Comparison of ENCODE assay signal across 14 cellular contexts in genomic region chr11:77634724-77635123, GRCh38. TPM values are rescaled to one million over a fixed set of nuclear protein-coding genes. Genes with fewer than 3 reads are reported as not detected.
DNase-seq lines count a peak whose midpoint lies in the region; ATAC-seq and TF ChIP-seq lines count a peak whose summit lies in the region.
"Had no signal": no experiment of that assay in that cellular context is flagged by ENCODE, and none has a peak within 500 bp of the region (broad histone marks: within the 10 kb centered on the region; RNA-seq: fewer than 3 reads in every experiment).

No MANE protein-coding gene starts in this region.

- H3K27ac ChIP-seq in CD4-positive, alpha-beta T cell (ENCODE audit: low read depth, low read length), result no peak overlapping the region
- no peak overlapping the region for H3K27ac ChIP-seq in sigmoid colon
- H3K27ac ChIP-seq: breast epithelium had no signal

- peaks cover 43% of the 10 kb centered on the region for H3K36me3 Mint-ChIP-seq in CD4-positive, alpha-beta T cell (ENCODE audit: low read depth)
- peaks cover 32% of the 10 kb centered on the region for H3K36me3 Mint-ChIP-seq in activated CD4-positive, alpha-beta memory T cell treated with anti-CD3 and anti-CD28 coated beads, Interleukin-2, amount 10 ng/mL, durations not matched to agents 7 days and 5 days (ENCODE audit: low read depth)
- no peaks in the 10 kb centered on the region for H3K36me3 Mint-ChIP-seq in natural killer cell

- no peaks in the 10 kb centered on the region for H3K9me3 ChIP-seq in CD4-positive, alpha-beta T cell (ENCODE audit: control insufficient read depth, low read length)
- H3K9me3 ChIP-seq in sigmoid colon, result no peaks in the 10 kb centered on the region
- H3K9me3 ChIP-seq: breast epithelium had no signal

- no peak overlapping the region for H3K4me3 ChIP-seq in sigmoid colon
- H3K4me3 ChIP-seq: breast epithelium had no signal

- peaks cover 67% of the 10 kb centered on the region for H3K4me1 Mint-ChIP-seq in CD4-positive, alpha-beta T cell (ENCODE audit: low read depth)
- peaks cover 58% of the 10 kb centered on the region for H3K4me1 Mint-ChIP-seq in activated CD4-positive, alpha-beta memory T cell treated with anti-CD3 and anti-CD28 coated beads, Interleukin-2, amount 10 ng/mL, durations not matched to agents 7 days and 5 days
- peaks cover 38 to 40% of the 10 kb centered on the region in 2 donors for H3K4me1 Mint-ChIP-seq in natural killer cell

- no peaks in the 10 kb centered on the region for H3K27me3 ChIP-seq in CD4-positive, alpha-beta T cell (ENCODE audit: control insufficient read depth, insufficient read depth, low read length)
- H3K27me3 ChIP-seq in sigmoid colon, result no peaks in the 10 kb centered on the region
- H3K27me3 ChIP-seq: breast epithelium had no signal

- no peaks in the 10 kb centered on the region for H3K36me3 ChIP-seq in sigmoid colon
- H3K36me3 ChIP-seq: breast epithelium had no signal

- TF ChIP-seq CTCF in CD4-positive, alpha-beta T cell (IDR thresholded peaks at IDR 0.05), result no peak
- TF ChIP-seq CTCF in natural killer cell (IDR thresholded peaks at IDR 0.05) (no peak), sigmoid colon (IDR thresholded peaks at IDR 0.05) (no peak)

- H3K4me1 ChIP-seq in sigmoid colon, result peaks cover 0 to 34% (median 21%) of the 10 kb centered on the region in 4 donors

- CTCF ChIA-PET in CD4-positive, alpha-beta T cell (lab: Charles Lee), result interaction anchor here (1.6 kb wide), 1 partner anchor 15 kb away, joined by 4 read pairs; no protein-coding TSS in a partner anchor
- CTCF ChIA-PET in activated CD4-positive, alpha-beta memory T cell treated with anti-CD3 and anti-CD28 coated beads, Interleukin-2, amount 10 ng/mL, durations not matched to agents 7 days and 5 days (lab: Charles Lee), result interaction anchor here (0.7 to 2.1 kb wide), 2 partner anchors 15 to 107 kb away, joined by 4 to 7 read pairs; no protein-coding TSS in a partner anchor

- TF ChIP-seq EP300 in sigmoid colon (IDR thresholded peaks at IDR 0.05), result no peak

- intact Hi-C loops in CD4-positive, alpha-beta T cell (cut with DNase I, micrococcal nuclease), result loop anchor here in 1 of 2 experiments (5.0 to 10.0 kb wide), 3 partner anchors 358 to 940 kb away; partner anchors contain the start of genes ACER3, INTS4 and NARS2
- intact Hi-C loops in natural killer cell (cut with micrococcal nuclease), result no loop called here
- intact Hi-C loops in sigmoid colon (cut with DNase I), result no loop called here

- no peak for ATAC-seq in CD4-positive, alpha-beta T cell (ENCODE audit: poor library complexity)
- no peak for ATAC-seq in natural killer cell
- ATAC-seq: T-helper 17 cell had no signal

- POLR2A ChIA-PET in CD4-positive, alpha-beta T cell (lab: Charles Lee), result interaction anchor here (0.6 kb wide), 1 partner anchor 21 kb away, joined by 3 read pairs; no protein-coding TSS in a partner anchor
- POLR2A ChIA-PET in activated CD4-positive, alpha-beta memory T cell treated with anti-CD3 and anti-CD28 coated beads, Interleukin-2, amount 10 ng/mL, durations not matched to agents 7 days and 5 days (lab: Charles Lee), result interaction anchor here (1.3 kb wide), 1 partner anchor 42 kb away, joined by 3 read pairs; no protein-coding TSS in a partner anchor

- DNase-seq in CD4-positive, alpha-beta T cell, result no peak
- DNase-seq in HUDEP-2 (lab: John Stamatoyannopoulos, UW; ENCODE audit: unreplicated experiment in 76 of 76), result peak in 42 of 76 experiments; percentile 7 to 65 (median 30)
- no peak for DNase-seq in activated CD4-positive, alpha-beta memory T cell treated with anti-CD3 and anti-CD28 coated beads, Interleukin-2, amount 10 ng/mL, durations not matched to agents 7 days and 5 days
- DNase-seq in natural killer cell, result no peak
- no peak for DNase-seq in sigmoid colon
- no peak for DNase-seq in COLO668 (lab: John Stamatoyannopoulos, UW; ENCODE audit: unreplicated experiment)
- no peak for DNase-seq in globus pallidus (ENCODE audit: low spot score)
- DNase-seq: DMS 273 treated with DMSO at 0.1 percent for 48 hours, head of caudate nucleus, MM.1S, NCI-H226, OCI-M1, T-helper 17 cell had no signal

- peak overlapping the region; percentile 85 for H3K27ac Mint-ChIP-seq in CD4-positive, alpha-beta T cell
- peak overlapping the region; percentile 37 for H3K27ac Mint-ChIP-seq in activated CD4-positive, alpha-beta memory T cell treated with anti-CD3 and anti-CD28 coated beads, Interleukin-2, amount 10 ng/mL, durations not matched to agents 7 days and 5 days
- peak overlapping the region; percentile 29 to 67 for H3K27ac Mint-ChIP-seq in natural killer cell

- WGBS in sigmoid colon, 2 donors, result 67 to 89% methylated on average over 7 of the region's 7 CpGs

- TF ChIP-seq POLR2A in sigmoid colon (IDR thresholded peaks at IDR 0.05), result no peak

- H3K9me3 Mint-ChIP-seq in CD4-positive, alpha-beta T cell, result peaks cover 3% of the 10 kb centered on the region
- H3K9me3 Mint-ChIP-seq in activated CD4-positive, alpha-beta memory T cell treated with anti-CD3 and anti-CD28 coated beads, Interleukin-2, amount 10 ng/mL, durations not matched to agents 7 days and 5 days, result peaks cover 3% of the 10 kb centered on the region
- no peaks in the 10 kb centered on the region for H3K9me3 Mint-ChIP-seq in natural killer cell

- H3K4me3 Mint-ChIP-seq in CD4-positive, alpha-beta T cell, result peak overlapping the region; percentile 86
- H3K4me3 Mint-ChIP-seq in activated CD4-positive, alpha-beta memory T cell treated with anti-CD3 and anti-CD28 coated beads, Interleukin-2, amount 10 ng/mL, durations not matched to agents 7 days and 5 days, result peak overlapping the region; percentile 14
- peak overlapping the region; percentile 37 for H3K4me3 Mint-ChIP-seq in natural killer cell
- H3K4me3 Mint-ChIP-seq: T-helper 17 cell had no signal

- H3K27me3 Mint-ChIP-seq in CD4-positive, alpha-beta T cell, result no peaks in the 10 kb centered on the region
- H3K27me3 Mint-ChIP-seq in activated CD4-positive, alpha-beta memory T cell treated with anti-CD3 and anti-CD28 coated beads, Interleukin-2, amount 10 ng/mL, durations not matched to agents 7 days and 5 days, result no peaks in the 10 kb centered on the region
- H3K27me3 Mint-ChIP-seq in natural killer cell (ENCODE audit: low read depth in 2 of 2), result no peaks in the 10 kb centered on the region
- H3K27me3 Mint-ChIP-seq: T-helper 17 cell had no signal

RNA-seq across cellular contexts. Expression of gene CLNS1A, which starts 2.9 kb away (rescaled TPM):
- total RNA-seq in CD4-positive, alpha-beta T cell, result 10 to 100 TPM; 87.8 to 93.1 TPM
- total RNA-seq in activated CD4-positive, alpha-beta memory T cell treated with anti-CD3 and anti-CD28 coated beads, Interleukin-2, amount 10 ng/mL, durations not matched to agents 7 days and 5 days, result 100 to 1,000 TPM; 101 to 104 TPM
- total RNA-seq in natural killer cell (10 to 100 TPM; 48.6 to 58.2 (median 57.6) TPM), sigmoid colon (100 to 1,000 TPM in 1 of 4 donors, 10 to 100 TPM in 3; 45.5 to 157 (median 82.4) TPM)
- polyA plus RNA-seq in sigmoid colon, result 100 to 1,000 TPM in 1 of 3 donors, 10 to 100 TPM in 2; 88.3 to 113 (median 99.0) TPM

RNA-seq across cellular contexts. Expression of gene AQP11, which starts 45.0 kb away (rescaled TPM):
- total RNA-seq in CD4-positive, alpha-beta T cell, result not detected
- under 1 TPM; 0.60 to 0.78 TPM for total RNA-seq in activated CD4-positive, alpha-beta memory T cell treated with anti-CD3 and anti-CD28 coated beads, Interleukin-2, amount 10 ng/mL, durations not matched to agents 7 days and 5 days
- total RNA-seq in natural killer cell (under 1 TPM; 0.21 to 0.55 (median 0.50) TPM), sigmoid colon (under 1 TPM in 3 of 4 donors, not detected in 1; 0.36 to 0.66 (median 0.54) TPM)
- polyA plus RNA-seq in sigmoid colon, result 1 to 10 TPM; 1.7 to 2.4 (median 1.8) TPM

Comparison
In these comparisons a context has a peak if more than half of its experiments do, and no peak if none do; other contexts are left out.
1. DNase-seq: peak in HUDEP-2 (42 of 76); none in CD4-positive, alpha-beta T cell (0 of 10), activated CD4-positive, alpha-beta memory T cell treated with anti-CD3 and anti-CD28 coated beads, Interleukin-2, amount 10 ng/mL, durations not matched to agents 7 days and 5 days (single experiment), natural killer cell (single experiment), sigmoid colon (single experiment), COLO668 (single experiment) and globus pallidus (single experiment).
2. H3K4me3 Mint-ChIP-seq: peak in every context shown above with its lines; median percentile 86 in CD4-positive, alpha-beta T cell; 37 in natural killer cell; 14 in activated CD4-positive, alpha-beta memory T cell treated with anti-CD3 and anti-CD28 coated beads, Interleukin-2, amount 10 ng/mL, durations not matched to agents 7 days and 5 days.
3. Peak in every context shown above with its lines, with median percentiles within 50 percentile points of each other: H3K27ac Mint-ChIP-seq.